ENCODE assay signal across 25 cellular contexts in the genomic region with DNA sequence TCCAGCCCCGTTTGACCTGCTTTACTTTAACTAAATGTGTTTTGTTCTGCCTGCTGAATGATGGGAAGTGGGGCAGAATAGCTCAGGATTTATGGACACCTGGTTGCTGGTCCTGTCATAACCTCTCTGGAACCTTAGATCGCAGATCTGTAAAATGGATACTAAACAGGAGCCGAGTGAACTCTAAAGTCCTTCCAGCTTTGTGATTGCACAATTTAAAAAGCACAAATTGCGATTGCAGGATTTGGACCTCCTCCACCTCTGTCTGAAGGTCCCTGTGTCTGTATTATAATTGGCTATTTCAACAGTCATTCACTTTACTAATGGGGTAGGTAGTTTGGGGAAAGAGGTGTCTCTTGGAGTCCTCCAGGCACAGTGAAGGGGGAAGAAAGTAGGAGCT.
DNase-seq lines count a peak whose midpoint lies in the region; ATAC-seq, FAIRE-seq and TF ChIP-seq lines count a peak whose summit lies in the region.
"Had no signal": no experiment of that assay in that cellular context is flagged by ENCODE, and none has a peak within 500 bp of the region (broad histone marks: within the 10 kb centered on the region; RNA-seq: fewer than 3 reads in every experiment).

No MANE protein-coding gene starts in this region.

- H2AFZ ChIP-seq in K562 (ENCODE audit: low read depth, low read length) (no peak overlapping the region), HepG2 (ENCODE audit: low read length) (no peak overlapping the region)

- no peak for ATAC-seq in activated naive CD8-positive, alpha-beta T cell treated with anti-CD3 and anti-CD28 coated beads, Interleukin-2, amount 50 U/mL, for 24 hours
- ATAC-seq in K562 (no peak), HepG2 (no peak), HG03175 (IDR thresholded peaks at IDR 0.05; ENCODE audit: unreplicated experiment) (no peak)

- H3K36me3 Mint-ChIP-seq in activated naive CD8-positive, alpha-beta T cell = no peaks in the 10 kb centered on the region
- no peaks in the 10 kb centered on the region for H3K36me3 Mint-ChIP-seq in activated naive CD8-positive, alpha-beta T cell treated with anti-CD3 and anti-CD28 coated beads, Interleukin-2, amount 50 U/mL, for 24 hours (ENCODE audit: low read depth)
- H3K36me3 Mint-ChIP-seq in activated CD4-positive, alpha-beta memory T cell treated with anti-CD3 and anti-CD28 coated beads, Interleukin-2, amount 10 ng/mL, durations not matched to agents 7 days and 5 days (ENCODE audit: low read depth) = no peaks in the 10 kb centered on the region
- H3K36me3 Mint-ChIP-seq: CD4-positive, CD25-positive, alpha-beta regulatory T cell had no signal

- TF ChIP-seq POLR2A in K562 (conservative IDR thresholded peaks at IDR 0.05) (no peak), HepG2 (IDR thresholded peaks at IDR 0.05; ENCODE audit: insufficient read depth in 1 of 2, low read depth in 2 of 2, low read length in 2 of 2) (no peak)

- peaks cover 24 to 58% of the 10 kb centered on the region in 2 experiments; a peak in 4 of 5 replicates for H3K27me3 ChIP-seq in K562 (ENCODE audit: control insufficient read depth in 2 of 2, insufficient read depth in 2 of 2, low read length in 2 of 2)
- H3K27me3 ChIP-seq in HepG2 (ENCODE audit: control insufficient read depth in 1 of 2, insufficient read depth in 2 of 2, low read length in 2 of 2) = peaks cover 4 to 26% of the 10 kb centered on the region in 2 experiments; a peak in 4 of 5 replicates
- H3K27me3 ChIP-seq in dorsolateral prefrontal cortex = peaks cover 0 to 13% (median 0%) of the 10 kb centered on the region in 45 donors
- H3K27me3 ChIP-seq: Peyer's patch had no signal

- 3% methylated on average over 4 of the region's 4 CpGs for WGBS in K562 (ENCODE audit: insufficient coverage, low coverage, missing lambda C conversion rate)
- 8% methylated on average over 4 of the region's 4 CpGs for WGBS in HepG2 (ENCODE audit: low lambda C conversion rate)

- no peak overlapping the region for H3K4me2 ChIP-seq in K562 (ENCODE audit: insufficient read depth, low read length)
- H3K4me2 ChIP-seq in HepG2 (ENCODE audit: low read depth, low read length) = no peak overlapping the region

- H3K27ac Mint-ChIP-seq in activated naive CD8-positive, alpha-beta T cell = no peak overlapping the region
- no peak overlapping the region for H3K27ac Mint-ChIP-seq in activated naive CD8-positive, alpha-beta T cell treated with anti-CD3 and anti-CD28 coated beads, Interleukin-2, amount 50 U/mL, for 24 hours
- no peak overlapping the region for H3K27ac Mint-ChIP-seq in activated CD4-positive, alpha-beta memory T cell treated with anti-CD3 and anti-CD28 coated beads, Interleukin-2, amount 10 ng/mL, durations not matched to agents 7 days and 5 days
- H3K27ac Mint-ChIP-seq: CD4-positive, CD25-positive, alpha-beta regulatory T cell; HFFc6 had no signal

- H3K4me3 Mint-ChIP-seq in activated naive CD8-positive, alpha-beta T cell = peak overlapping the region; percentile 5
- no peak overlapping the region for H3K4me3 Mint-ChIP-seq in activated naive CD8-positive, alpha-beta T cell treated with anti-CD3 and anti-CD28 coated beads, Interleukin-2, amount 50 U/mL, for 24 hours
- H3K4me3 Mint-ChIP-seq in activated CD4-positive, alpha-beta memory T cell treated with anti-CD3 and anti-CD28 coated beads, Interleukin-2, amount 10 ng/mL, durations not matched to agents 7 days and 5 days = no peak overlapping the region
- H3K4me3 Mint-ChIP-seq: H9, HFFc6 had no signal

- in situ Hi-C loops in K562 (cut with MboI) (no loop called here), HepG2 (cut with HindIII; ENCODE audit: extremely low pct_ligation_motif_present, low pct_unique_long_range_greater_than_20kb) (no loop called here)

- H3K4me1 ChIP-seq in K562 (replicated peaks in 1 of 2; ENCODE audit: control insufficient read depth in 2 of 2, insufficient read depth in 2 of 2, low read length in 2 of 2) = peaks cover 0 to 17% of the 10 kb centered on the region in 2 experiments; a peak in 3 of 5 replicates
- H3K4me1 ChIP-seq in HepG2 (ENCODE audit: insufficient read depth, low read length) = peaks cover 25% of the 10 kb centered on the region

- H4K20me1 ChIP-seq in K562 (replicated peaks; ENCODE audit: control insufficient read depth, insufficient read depth, low read length) (no peaks in the 10 kb centered on the region), HepG2 (ENCODE audit: insufficient read depth, low read length) (no peaks in the 10 kb centered on the region)

- H3K27ac ChIP-seq in K562 (ENCODE audit: extremely low read depth, low read depth, low read length) = no peak overlapping the region
- no peak overlapping the region for H3K27ac ChIP-seq in HepG2 (ENCODE audit: extremely low read length, insufficient read depth, low read length)
- H3K27ac ChIP-seq in dorsolateral prefrontal cortex = no peak overlapping the region
- H3K27ac ChIP-seq: HL-60, Peyer's patch, SK-N-MC had no signal

- FAIRE-seq in K562 (lab: Jason Lieb, UNC) = no peak
- no peak for FAIRE-seq in HepG2 (lab: Jason Lieb, UNC)

- TF ChIP-seq EP300 in K562 (IDR thresholded peaks at IDR 0.05; ENCODE audit: low read length) (no peak), HepG2 (IDR thresholded peaks at IDR 0.05; ENCODE audit: low read depth in 2 of 2, low read length in 2 of 2) (no peak), HepG2 (CRISPR knock-in tag; IDR thresholded peaks at IDR 0.05; ENCODE audit: borderline replicate concordance) (no peak)

- intact Hi-C loops in K562 (cut with micrococcal nuclease) = no loop called here
- intact Hi-C loops in HepG2 (cut with micrococcal nuclease; ENCODE audit: unreplicated experiment) = no loop called here
- intact Hi-C loops in dorsolateral prefrontal cortex (cut with DNase I) = loop anchor here in 1 of 2 donors (5.0 kb wide), 1 partner anchor 718 kb away; no protein-coding TSS in a partner anchor

- H3K9ac ChIP-seq in K562 (ENCODE audit: insufficient read depth in 1 of 2, low read depth in 2 of 2, low read length in 2 of 2) (no peak overlapping the region), HepG2 (ENCODE audit: insufficient read depth, low read depth, low read length) (no peak overlapping the region)

- CTCF ChIA-PET in K562 (lab: Yijun Ruan, JAX; ENCODE audit: low intra/inter-chr PET ratio) = interaction anchor here (0.6 kb wide), 1 partner anchor 66 kb away, joined by 3 read pairs; no protein-coding TSS in a partner anchor
- CTCF ChIA-PET in HepG2 (lab: Yijun Ruan, JAX; ENCODE audit: low intra/inter-chr PET ratio, low total read pairs) = no interaction called here
- CTCF ChIA-PET in activated CD4-positive, alpha-beta memory T cell treated with anti-CD3 and anti-CD28 coated beads, Interleukin-2, amount 10 ng/mL, durations not matched to agents 7 days and 5 days (lab: Charles Lee) = interaction anchor here (1.1 kb wide), 1 partner anchor 15 kb away, joined by 3 read pairs; no protein-coding TSS in a partner anchor

- no peak for TF ChIP-seq RAD21 in K562 (CRISPR knock-in tag; conservative IDR thresholded peaks at IDR 0.05 in 1 of 2, IDR thresholded peaks at IDR 0.05 in 1 of 2)
- TF ChIP-seq RAD21 in HepG2 (CRISPR knock-in tag; IDR thresholded peaks at IDR 0.05) = no peak

- H3K36me3 ChIP-seq in K562 (ENCODE audit: control insufficient read depth, insufficient read depth, low read length) (no peaks in the 10 kb centered on the region), HepG2 (replicated peaks in 1 of 2; ENCODE audit: control insufficient read depth in 1 of 2, insufficient read depth in 2 of 2, low read length in 2 of 2) (no peaks in the 10 kb centered on the region)
- H3K36me3 ChIP-seq: Peyer's patch had no signal

- no peaks in the 10 kb centered on the region for H3K9me3 Mint-ChIP-seq in activated naive CD8-positive, alpha-beta T cell (ENCODE audit: low read depth)
- no peaks in the 10 kb centered on the region for H3K9me3 Mint-ChIP-seq in activated naive CD8-positive, alpha-beta T cell treated with anti-CD3 and anti-CD28 coated beads, Interleukin-2, amount 50 U/mL, for 24 hours
- no peaks in the 10 kb centered on the region for H3K9me3 Mint-ChIP-seq in activated CD4-positive, alpha-beta memory T cell treated with anti-CD3 and anti-CD28 coated beads, Interleukin-2, amount 10 ng/mL, durations not matched to agents 7 days and 5 days
- H3K9me3 Mint-ChIP-seq: H9 had no signal

- POLR2A ChIA-PET in K562 (lab: Yijun Ruan, JAX) (interaction anchor here (0.6 kb wide), 1 partner anchor 321 kb away, joined by 3 read pairs; no protein-coding TSS in a partner anchor), HepG2 (lab: Yijun Ruan, JAX) (no interaction called here)
- POLR2A ChIA-PET in activated CD4-positive, alpha-beta memory T cell treated with anti-CD3 and anti-CD28 coated beads, Interleukin-2, amount 10 ng/mL, durations not matched to agents 7 days and 5 days (lab: Charles Lee) = interaction anchor here (0.8 kb wide), 1 partner anchor 15 kb away, joined by 3 read pairs; no protein-coding TSS in a partner anchor

- no peaks in the 10 kb centered on the region for H3K9me1 ChIP-seq in K562 (ENCODE audit: control insufficient read depth, insufficient read depth, low read length)

- no peak for TF ChIP-seq CTCF in K562 (IDR thresholded peaks at IDR 0.05 in 2 of 3, conservative IDR thresholded peaks at IDR 0.05 in 1 of 3; ENCODE audit: insufficient read depth in 2 of 3, low read depth in 1 of 3, low read length in 3 of 3)
- TF ChIP-seq CTCF in HepG2 (CRISPR knock-in tag; IDR thresholded peaks at IDR 0.05) = no peak
- TF ChIP-seq CTCF in dorsolateral prefrontal cortex (IDR thresholded peaks at IDR 0.05 in 54 of 56, conservative IDR thresholded peaks at IDR 0.05 in 2 of 56; ENCODE audit: low read depth in 1 of 56, partially characterized antibody in 56 of 56) = no peak

- BruUV-seq in K562 (replicated peaks; lab: Mats Ljungman, UMichigan) (no TSS peak), HepG2 (replicated peaks; lab: Mats Ljungman, UMichigan) (no TSS peak)

- H3K79me2 ChIP-seq in K562 (ENCODE audit: control insufficient read depth, insufficient read depth, low read length) (no peaks in the 10 kb centered on the region), HepG2 (ENCODE audit: insufficient read depth, low read length) (no peaks in the 10 kb centered on the region)

- H3K27me3 Mint-ChIP-seq in activated naive CD8-positive, alpha-beta T cell = peaks cover 1% of the 10 kb centered on the region
- H3K27me3 Mint-ChIP-seq in activated naive CD8-positive, alpha-beta T cell treated with anti-CD3 and anti-CD28 coated beads, Interleukin-2, amount 50 U/mL, for 24 hours = peaks cover 2% of the 10 kb centered on the region
- H3K27me3 Mint-ChIP-seq in activated CD4-positive, alpha-beta memory T cell treated with anti-CD3 and anti-CD28 coated beads, Interleukin-2, amount 10 ng/mL, durations not matched to agents 7 days and 5 days = peaks cover 11% of the 10 kb centered on the region

- DNase-seq in activated naive CD8-positive, alpha-beta T cell treated with anti-CD3 and anti-CD28 coated beads, Interleukin-2, amount 50 U/mL, for 24 hours = no peak
- DNase-seq in K562 (ENCODE audit: extremely low read depth in 1 of 4, low spot score in 3 of 4) = no peak
- no peak for DNase-seq in HepG2 (ENCODE audit: low spot score)
- no peak for DNase-seq in activated CD4-positive, alpha-beta memory T cell treated with anti-CD3 and anti-CD28 coated beads, Interleukin-2, amount 10 ng/mL, durations not matched to agents 7 days and 5 days
- DNase-seq in dorsolateral prefrontal cortex = no peak
- DNase-seq: CD4-positive, CD25-positive, alpha-beta regulatory T cell; DMS53; H9; HFFc6; Karpas-422; MV-4-11; NCI-H1105; NCI-H1436 treated with DMSO at 0.1 percent for 48 hours; NCI-H1930; NCI-H2107; NCI-H524; NCI-H774; NK-92 treated with Interleukin-12 subunit alpha and Interleukin-12 subunit beta, amount 100 ng/mL, for 24 hours; SIG-M5; SW 1271 had no signal

- H3K4me3 ChIP-seq in K562 (no peak overlapping the region), HepG2 (replicated peaks in 1 of 3; ENCODE audit: insufficient read depth in 1 of 3, low read depth in 2 of 3, low read length in 3 of 3) (no peak overlapping the region), dorsolateral prefrontal cortex (no peak overlapping the region)
- H3K4me3 ChIP-seq: Peyer's patch, SK-N-MC had no signal

- no peaks in the 10 kb centered on the region for H3K9me3 ChIP-seq in K562 (replicated peaks; ENCODE audit: control insufficient read depth, insufficient read depth, low read depth, low read length)
- H3K9me3 ChIP-seq in HepG2 (ENCODE audit: low read length) = no peaks in the 10 kb centered on the region
- H3K9me3 ChIP-seq: Peyer's patch had no signal

- H3K4me1 Mint-ChIP-seq in activated naive CD8-positive, alpha-beta T cell (ENCODE audit: low read depth) = peaks cover 23% of the 10 kb centered on the region
- H3K4me1 Mint-ChIP-seq in activated naive CD8-positive, alpha-beta T cell treated with anti-CD3 and anti-CD28 coated beads, Interleukin-2, amount 50 U/mL, for 24 hours = peaks cover 24% of the 10 kb centered on the region
- peaks cover 28% of the 10 kb centered on the region for H3K4me1 Mint-ChIP-seq in activated CD4-positive, alpha-beta memory T cell treated with anti-CD3 and anti-CD28 coated beads, Interleukin-2, amount 10 ng/mL, durations not matched to agents 7 days and 5 days
